ENCODE assay signal across 1 cellular context in genomic region chr9:34499101-34499500, GRCh38.
TF ChIP-seq lines count a peak whose summit lies in the region.

No MANE protein-coding gene starts in this region.

TF ChIP-seq in SK-N-SH treated with all-trans-retinoic acid at 6 μM for 48 hours, 23 proteins besides CTCF, POLR2A, EP300 and RAD21 (continued from another document):
- no peak for TF ChIP-seq ZNF565 (CRISPR knock-in tag; conservative IDR thresholded peaks at IDR 0.05; ENCODE audit: low read depth)
- no peak for TF ChIP-seq ZNF70 (CRISPR knock-in tag; IDR thresholded peaks at IDR 0.05)
- TF ChIP-seq TSHZ2 (CRISPR knock-in tag; IDR thresholded peaks at IDR 0.05) = no peak
- no peak for TF ChIP-seq PPARA (CRISPR knock-in tag; IDR thresholded peaks at IDR 0.05; ENCODE audit: borderline replicate concordance)
- no peak for TF ChIP-seq ZFP30 (CRISPR knock-in tag; IDR thresholded peaks at IDR 0.05)
- TF ChIP-seq ARNTL (CRISPR knock-in tag; IDR thresholded peaks at IDR 0.05; ENCODE audit: borderline replicate concordance, low read depth) = no peak
- TF ChIP-seq CSDC2 (CRISPR knock-in tag; IDR thresholded peaks at IDR 0.05) = no peak
- TF ChIP-seq GLIS3 (CRISPR knock-in tag; IDR thresholded peaks at IDR 0.05) = no peak
TF ChIP-seq in SK-N-SH treated with all-trans-retinoic acid at 6 μM for 48 hours: peak in this region for 0.
